Comparison of ENCODE assay signal across 10 cellular contexts in the genomic region with DNA sequence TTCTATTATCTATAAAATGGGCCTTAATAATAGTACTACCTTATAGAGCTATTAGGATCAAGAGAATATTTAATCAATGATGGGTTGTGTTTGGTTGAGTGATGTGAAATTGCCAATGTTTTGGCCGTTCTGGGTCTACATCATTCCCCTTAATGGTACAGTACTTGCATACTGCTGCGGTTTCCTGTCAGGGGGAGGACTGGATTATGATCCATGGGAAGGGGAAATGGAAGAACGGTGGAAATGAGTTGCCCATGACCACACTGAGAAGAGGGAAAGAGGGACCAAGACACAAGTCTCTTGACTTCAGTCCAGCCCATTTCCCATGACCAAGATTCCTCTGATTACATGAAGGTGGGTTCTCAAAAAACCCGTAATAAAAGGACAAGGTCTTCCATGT. TPM values are rescaled to one million over a fixed set of nuclear protein-coding genes. Genes with fewer than 3 reads are reported as not detected.
DNase-seq lines count a peak whose midpoint lies in the region; ATAC-seq, FAIRE-seq and TF ChIP-seq lines count a peak whose summit lies in the region.
"Had no signal": no experiment of that assay in that cellular context is flagged by ENCODE, and none has a peak within 500 bp of the region (broad histone marks: within the 10 kb centered on the region; RNA-seq: fewer than 3 reads in every experiment).

No MANE protein-coding gene starts in this region.

- DNase-seq in heart left ventricle (no peak), Right ventricle myocardium superior (no peak), memory B cell (ENCODE audit: low spot score in 2 of 2) (no peak), type B pancreatic cell (ENCODE audit: extremely low spot score, unreplicated experiment) (no peak), H54 (ENCODE audit: insufficient read length, low spot score) (no peak)
- DNase-seq: NCI-H1092 had no signal

- no peaks in the 10 kb centered on the region for H3K9me3 ChIP-seq in heart left ventricle
- H3K9me3 ChIP-seq: body of pancreas had no signal

- peak overlapping the region in 10 of 12 donors; percentile 74 to 91 (median 85) for H3K27ac ChIP-seq in heart left ventricle

- FAIRE-seq in H54 (lab: Jason Lieb, UNC): no peak

- H3K4me1 Mint-ChIP-seq in activated T-helper 17 cell treated with anti-CD3 and anti-CD28 coated beads, Interleukin-2, amount 50 U/mL, for 72 hours: peaks cover 22% of the 10 kb centered on the region
- H3K4me1 Mint-ChIP-seq in memory B cell (peaks cover 6% of the 10 kb centered on the region), type B pancreatic cell (ENCODE audit: unreplicated experiment) (peaks cover 28% of the 10 kb centered on the region)

- intact Hi-C loops in heart left ventricle (cut with DNase I) (loop anchor here in 2 of 10 donors (5.0 kb wide), 2 partner anchors 37 to 57 kb away; partner anchors contain the start of genes UBE2D4 (in 1 of the 2) and URGCP (in 1 of the 2)), Right ventricle myocardium superior (cut with DNase I) (no loop called here)

- peaks cover 0 to 40% (median 32%) of the 10 kb centered on the region in 12 donors for H3K4me1 ChIP-seq in heart left ventricle

- H3K36me3 Mint-ChIP-seq in activated T-helper 17 cell treated with anti-CD3 and anti-CD28 coated beads, Interleukin-2, amount 50 U/mL, for 72 hours (ENCODE audit: low read depth): peaks cover 40% of the 10 kb centered on the region
- peaks cover 14% of the 10 kb centered on the region for H3K36me3 Mint-ChIP-seq in memory B cell
- H3K36me3 Mint-ChIP-seq in type B pancreatic cell: peaks cover 8% of the 10 kb centered on the region

- WGBS in heart left ventricle, 4 donors: 83 to 89% (median 85%) methylated on average over 4 of the region's 4 CpGs

- peak overlapping the region in 5 of 12 donors; percentile 64 to 82 (median 73) for H3K4me3 ChIP-seq in heart left ventricle

- peaks cover 0 to 37% (median 24%) of the 10 kb centered on the region in 9 donors for H3K36me3 ChIP-seq in heart left ventricle

- TF ChIP-seq CTCF in heart left ventricle (IDR thresholded peaks at IDR 0.05): no peak
- TF ChIP-seq CTCF in type B pancreatic cell (conservative IDR thresholded peaks at IDR 0.05): no peak

- H3K9me3 Mint-ChIP-seq in activated T-helper 17 cell treated with anti-CD3 and anti-CD28 coated beads, Interleukin-2, amount 50 U/mL, for 72 hours: no peaks in the 10 kb centered on the region
- H3K9me3 Mint-ChIP-seq in memory B cell: no peaks in the 10 kb centered on the region
- H3K9me3 Mint-ChIP-seq in type B pancreatic cell: no peaks in the 10 kb centered on the region

- no peaks in the 10 kb centered on the region for H3K27me3 Mint-ChIP-seq in activated T-helper 17 cell treated with anti-CD3 and anti-CD28 coated beads, Interleukin-2, amount 50 U/mL, for 72 hours
- no peaks in the 10 kb centered on the region for H3K27me3 Mint-ChIP-seq in memory B cell
- no peaks in the 10 kb centered on the region for H3K27me3 Mint-ChIP-seq in type B pancreatic cell

- peak overlapping the region; percentile 97 for H3K4me3 Mint-ChIP-seq in activated T-helper 17 cell treated with anti-CD3 and anti-CD28 coated beads, Interleukin-2, amount 50 U/mL, for 72 hours
- H3K4me3 Mint-ChIP-seq in memory B cell (no peak overlapping the region), type B pancreatic cell (peak overlapping the region; percentile 29)

- H3K27ac Mint-ChIP-seq in activated T-helper 17 cell treated with anti-CD3 and anti-CD28 coated beads, Interleukin-2, amount 50 U/mL, for 72 hours: peak overlapping the region; percentile 93
- H3K27ac Mint-ChIP-seq in memory B cell (peak overlapping the region; percentile 85), type B pancreatic cell (peak overlapping the region; percentile 96)

- TF ChIP-seq POLR2A in heart left ventricle (IDR thresholded peaks at IDR 0.05) (no peak), H54 (IDR thresholded peaks at IDR 0.05; ENCODE audit: low read depth, low read length) (no peak)

- no peaks in the 10 kb centered on the region for H3K27me3 ChIP-seq in heart left ventricle
- H3K27me3 ChIP-seq: body of pancreas had no signal

- no peak for ATAC-seq in heart left ventricle
- ATAC-seq in Right ventricle myocardium superior (ENCODE audit: poor library complexity): no peak
- no peak for ATAC-seq in activated T-helper 17 cell treated with anti-CD3 and anti-CD28 coated beads, Interleukin-2, amount 50 U/mL, for 72 hours (replicated peaks)
- no peak for ATAC-seq in memory B cell (ENCODE audit: low read depth)
- no peak for ATAC-seq in HG03175 (IDR thresholded peaks at IDR 0.05; ENCODE audit: unreplicated experiment)
- ATAC-seq in GM18502 (IDR thresholded peaks at IDR 0.05; ENCODE audit: poor library complexity, unreplicated experiment): no peak

RNA-seq across cellular contexts. Expression of gene MRPS24, which starts 1.0 kb away (rescaled TPM):
- total RNA-seq in heart left ventricle (100 to 1,000 TPM; 118 to 252 (median 151) TPM), Right ventricle myocardium superior (200 TPM), type B pancreatic cell (ENCODE audit: low replicate concordance) (96.6 and 101 TPM in 2 replicates)
- polyA plus RNA-seq in heart left ventricle: 100 to 1,000 TPM; 191 to 284 TPM
- 100 to 1,000 TPM in 1 of 2 donors, 10 to 100 TPM in 1; 68.0 to 113 TPM for total RNA-seq in activated T-helper 17 cell treated with anti-CD3 and anti-CD28 coated beads, Interleukin-2, amount 50 U/mL, for 72 hours

RNA-seq across cellular contexts. Expression of gene URGCP, which starts 36.1 kb away (rescaled TPM):
- total RNA-seq in heart left ventricle (10 to 100 TPM; 28.2 to 43.7 (median 37.8) TPM), Right ventricle myocardium superior (43.4 TPM), type B pancreatic cell (ENCODE audit: low replicate concordance) (28.2 and 35.0 TPM in 2 replicates)
- polyA plus RNA-seq in heart left ventricle: 10 to 100 TPM; 23.6 to 24.0 TPM
- total RNA-seq in activated T-helper 17 cell treated with anti-CD3 and anti-CD28 coated beads, Interleukin-2, amount 50 U/mL, for 72 hours: 10 to 100 TPM; 19.0 to 27.5 TPM

RNA-seq across cellular contexts. Expression of gene UBE2D4, which starts 55.9 kb away (rescaled TPM):
- 10 to 100 TPM; 35.1 to 69.8 (median 43.5) TPM for total RNA-seq in heart left ventricle
- polyA plus RNA-seq in heart left ventricle: 10 to 100 TPM; 29.4 to 41.1 TPM
- 44.6 TPM for total RNA-seq in Right ventricle myocardium superior
- 1 to 10 TPM; 3.0 to 8.3 TPM for total RNA-seq in activated T-helper 17 cell treated with anti-CD3 and anti-CD28 coated beads, Interleukin-2, amount 50 U/mL, for 72 hours
- 11.4 and 16.7 TPM in 2 replicates for total RNA-seq in type B pancreatic cell (ENCODE audit: low replicate concordance)
